25 cellular contexts compared by ENCODE assay signal in genomic region chr4:4391866-4392265, GRCh38. TPM values are rescaled to one million over a fixed set of nuclear protein-coding genes. Genes with fewer than 3 reads are reported as not detected.
"Had no signal": no experiment of that assay in that cellular context is flagged by ENCODE, and none has a peak within 500 bp of the region (broad histone marks: within the 10 kb centered on the region; RNA-seq: fewer than 3 reads in every experiment).

No MANE protein-coding gene starts in this region.

- H3K9me3 ChIP-seq: MG63, SJCRH30, SK-N-SH had no signal

- H3K4me3 ChIP-seq: MG63, SJCRH30 had no signal

- ATAC-seq: activated T-cell treated with anti-CD3 and anti-CD28 coated beads, Interleukin-2, amount 50 U/mL, for 4 hours; WTC11 had no signal

- H3K27ac Mint-ChIP-seq: activated naive CD4-positive, alpha-beta T cell treated with anti-CD3 and anti-CD28 coated beads for 36 hours; activated naive CD8-positive, alpha-beta T cell; WTC11 had no signal

- H3K27ac ChIP-seq: SJCRH30 had no signal

- H3K27me3 Mint-ChIP-seq: activated naive CD8-positive, alpha-beta T cell had no signal

- H3K4me2 ChIP-seq: SK-N-SH had no signal

- H3K4me3 Mint-ChIP-seq: activated naive CD4-positive, alpha-beta T cell treated with anti-CD3 and anti-CD28 coated beads for 36 hours; activated naive CD8-positive, alpha-beta T cell; activated T-cell treated with anti-CD3 and anti-CD28 coated beads, Interleukin-2, amount 50 U/mL, for 4 hours; brain; central memory CD8-positive, alpha-beta T cell; WTC11 had no signal

- H3K36me3 ChIP-seq: MG63, SJCRH30 had no signal

- H3K9me3 Mint-ChIP-seq: activated naive CD4-positive, alpha-beta T cell treated with anti-CD3 and anti-CD28 coated beads for 36 hours; activated T-cell treated with anti-CD3 and anti-CD28 coated beads, Interleukin-2, amount 50 U/mL, for 4 hours; central memory CD8-positive, alpha-beta T cell; WTC11 had no signal

- H3K9ac ChIP-seq: SK-N-SH had no signal

- DNase-seq: activated CD4-positive, alpha-beta T cell treated with anti-CD3 and anti-CD28 coated beads for 48 hours; activated CD4-positive, alpha-beta T cell treated with anti-CD3 and anti-CD28 coated beads, Interleukin-2, amount 50 U/mL, for 4 hours; activated CD4-positive, CD25-positive, alpha-beta regulatory T cell treated with anti-CD3 and anti-CD28 coated beads, Interleukin-2, amount 50 U/mL, for 72 hours; activated CD8-positive, alpha-beta memory T cell treated with anti-CD3 and anti-CD28 coated beads for 24 hours; activated effector memory CD4-positive, alpha-beta T cell treated with anti-CD3 and anti-CD28 coated beads, Interleukin-2, amount 50 U/mL, for 16 hours; activated naive CD4-positive, alpha-beta T cell treated with anti-CD3 and anti-CD28 coated beads for 36 hours; activated T-cell treated with anti-CD3 and anti-CD28 coated beads, Interleukin-2, amount 50 U/mL, for 4 hours; amygdala; MG63; NCI-H1092 treated with DMSO at 0.1 percent for 48 hours; NCI-H1436; NCI-H1694 treated with DMSO at 0.1 percent for 48 hours; NCI-H2171; NCI-H226; NCI-H510A; NCI-H526 treated with DMSO at 0.1 percent for 48 hours; NCI-H82; Right ventricle myocardium superior; SJCRH30; SK-N-SH had no signal

RNA-seq across cellular contexts. Expression of gene NSG1, which starts 5.0 kb away (rescaled TPM):
- total RNA-seq: RPMI7951, SJCRH30 had no signal
